In genomic region chr6:116741571-116741970, GRCh38 we compare ENCODE assay signal across 27 cellular contexts. TPM values are rescaled to one million over a fixed set of nuclear protein-coding genes. Genes with fewer than 3 reads are reported as not detected.
"Had no signal": no experiment of that assay in that cellular context is flagged by ENCODE, and none has a peak within 500 bp of the region (broad histone marks: within the 10 kb centered on the region; RNA-seq: fewer than 3 reads in every experiment).

No MANE protein-coding gene starts in this region.

- H3K36me3 ChIP-seq: SJSA1 had no signal

- H3K27me3 Mint-ChIP-seq: IgD-negative memory B cell had no signal

- H3K4me2 ChIP-seq: KMS-11 had no signal

- H3K27me3 ChIP-seq: SJSA1 had no signal

- H3K4me3 ChIP-seq: K562, SJSA1, SK-N-MC had no signal

- ATAC-seq: K562 had no signal

- H3K27ac ChIP-seq: HL-60, KMS-11, SJSA1, SK-N-MC had no signal

- FAIRE-seq: HTR-8/SVneo, K562, RCC 7860 had no signal

- H3K4me1 ChIP-seq: SJSA1 had no signal

- DNase-seq: Kasumi-1, MM.1S, NCI-H1105, NCI-H1417 treated with DMSO at 0.1 percent for 48 hours, NCI-H146, NCI-H1694 treated with DMSO at 0.1 percent for 48 hours, NCI-H1930, NCI-H2081, NCI-H2107, NCI-H226, NCI-H446, NCI-H510A, NCI-H524 treated with DMSO at 0.1 percent for 48 hours, NCI-H69, NCI-H774, Right ventricle myocardium superior, RPMI8226, SIG-M5 had no signal

- H3K4me1 Mint-ChIP-seq: IgD-negative memory B cell had no signal

- H3K9me3 ChIP-seq: SJSA1 had no signal

- H3K27ac Mint-ChIP-seq: IgD-negative memory B cell had no signal

- H3K4me3 Mint-ChIP-seq: IgD-negative memory B cell had no signal

- H3K9ac ChIP-seq: KMS-11 had no signal

RNA-seq across cellular contexts. Expression of gene FAM162B, which starts 23.9 kb away (rescaled TPM):
- total RNA-seq: K562, M059J, SJSA1 had no signal
- polyA plus RNA-seq: IgD-negative memory B cell, K562 had no signal
